In genomic region chr6:79841577-79842381, GRCh38 we compare ENCODE assay signal across 10 cellular contexts.
DNase-seq lines count a peak whose midpoint lies in the region; ATAC-seq and TF ChIP-seq lines count a peak whose summit lies in the region.
"Had no signal": no experiment of that assay in that cellular context is flagged by ENCODE, and none has a peak within 500 bp of the region (broad histone marks: within the 10 kb centered on the region; RNA-seq: fewer than 3 reads in every experiment).

No MANE protein-coding gene starts in this region.

- no peak overlapping the region for H3K27ac Mint-ChIP-seq in activated CD8-positive, alpha-beta T cell treated with anti-CD3 and anti-CD28 coated beads for 36 hours
- H3K27ac Mint-ChIP-seq in activated CD8-positive, alpha-beta T cell treated with anti-CD3 and anti-CD28 coated beads, Interleukin-2, amount 10 ng/mL, durations not matched to agents 7 days and 5 days: no peak overlapping the region
- H3K27ac Mint-ChIP-seq in stimulated activated memory B cell treated with anti-CD40 and anti-IgM and Interleukin-4, amounts not matched to agents 10 μg/mL and 1 μg/mL and 100 μg/mL, for 72 hours: no peak overlapping the region

- POLR2A ChIA-PET in activated CD8-positive, alpha-beta T cell treated with anti-CD3 and anti-CD28 coated beads for 36 hours (lab: Charles Lee): interaction anchor here (1.4 kb wide), 1 partner anchor 22 kb away, joined by 4 read pairs; no protein-coding TSS in a partner anchor
- POLR2A ChIA-PET in activated CD8-positive, alpha-beta T cell treated with anti-CD3 and anti-CD28 coated beads, Interleukin-2, amount 10 ng/mL, durations not matched to agents 7 days and 5 days (lab: Charles Lee): no interaction called here

- CTCF ChIA-PET in activated CD8-positive, alpha-beta T cell treated with anti-CD3 and anti-CD28 coated beads for 36 hours (lab: Charles Lee): interaction anchor here (1.0 to 1.9 kb wide), 4 partner anchors 28 to 97 kb away, joined by 3 to 6 read pairs (median 4); no protein-coding TSS in a partner anchor
- CTCF ChIA-PET in activated CD8-positive, alpha-beta T cell treated with anti-CD3 and anti-CD28 coated beads, Interleukin-2, amount 10 ng/mL, durations not matched to agents 7 days and 5 days (lab: Charles Lee): interaction anchor here (0.9 to 1.8 kb wide), 3 partner anchors 27 to 63 kb away, joined by 3 to 6 read pairs (median 4); no protein-coding TSS in a partner anchor

- DNase-seq in activated CD8-positive, alpha-beta T cell treated with anti-CD3 and anti-CD28 coated beads for 36 hours: peak; percentile 17
- no peak for DNase-seq in activated CD8-positive, alpha-beta T cell treated with anti-CD3 and anti-CD28 coated beads, Interleukin-2, amount 10 ng/mL, durations not matched to agents 7 days and 5 days
- DNase-seq in OCI-M1 (lab: John Stamatoyannopoulos, UW) (peak; percentile 45), pons (ENCODE audit: low spot score) (no peak), NCI-H1417 treated with DMSO at 0.1 percent for 48 hours (lab: John Stamatoyannopoulos, UW) (no peak), HuH-7.5 (ENCODE audit: low spot score) (no peak)
- DNase-seq: Karpas-422; stimulated activated CD4-positive, alpha-beta T cell treated with anti-CD3 and anti-CD28 coated beads, Interleukin-4, amount 100 ng/mL, for 24 hours had no signal

- H3K4me1 Mint-ChIP-seq in activated CD8-positive, alpha-beta T cell treated with anti-CD3 and anti-CD28 coated beads for 36 hours (ENCODE audit: low read depth): no peaks in the 10 kb centered on the region
- no peaks in the 10 kb centered on the region for H3K4me1 Mint-ChIP-seq in activated CD8-positive, alpha-beta T cell treated with anti-CD3 and anti-CD28 coated beads, Interleukin-2, amount 10 ng/mL, durations not matched to agents 7 days and 5 days (ENCODE audit: low read depth)
- peaks cover 7% of the 10 kb centered on the region for H3K4me1 Mint-ChIP-seq in stimulated activated memory B cell treated with anti-CD40 and anti-IgM and Interleukin-4, amounts not matched to agents 10 μg/mL and 1 μg/mL and 100 μg/mL, for 72 hours

- H3K9me3 Mint-ChIP-seq in activated CD8-positive, alpha-beta T cell treated with anti-CD3 and anti-CD28 coated beads for 36 hours: no peaks in the 10 kb centered on the region
- H3K9me3 Mint-ChIP-seq in activated CD8-positive, alpha-beta T cell treated with anti-CD3 and anti-CD28 coated beads, Interleukin-2, amount 10 ng/mL, durations not matched to agents 7 days and 5 days (ENCODE audit: insufficient read depth): no peaks in the 10 kb centered on the region
- no peaks in the 10 kb centered on the region for H3K9me3 Mint-ChIP-seq in stimulated activated memory B cell treated with anti-CD40 and anti-IgM and Interleukin-4, amounts not matched to agents 10 μg/mL and 1 μg/mL and 100 μg/mL, for 72 hours

- H3K36me3 Mint-ChIP-seq in activated CD8-positive, alpha-beta T cell treated with anti-CD3 and anti-CD28 coated beads for 36 hours (ENCODE audit: low read depth): no peaks in the 10 kb centered on the region
- H3K36me3 Mint-ChIP-seq in activated CD8-positive, alpha-beta T cell treated with anti-CD3 and anti-CD28 coated beads, Interleukin-2, amount 10 ng/mL, durations not matched to agents 7 days and 5 days (ENCODE audit: low read depth): no peaks in the 10 kb centered on the region
- H3K36me3 Mint-ChIP-seq in stimulated activated memory B cell treated with anti-CD40 and anti-IgM and Interleukin-4, amounts not matched to agents 10 μg/mL and 1 μg/mL and 100 μg/mL, for 72 hours: no peaks in the 10 kb centered on the region

- peaks cover 16% of the 10 kb centered on the region for H3K27me3 Mint-ChIP-seq in activated CD8-positive, alpha-beta T cell treated with anti-CD3 and anti-CD28 coated beads for 36 hours
- peaks cover 5% of the 10 kb centered on the region for H3K27me3 Mint-ChIP-seq in activated CD8-positive, alpha-beta T cell treated with anti-CD3 and anti-CD28 coated beads, Interleukin-2, amount 10 ng/mL, durations not matched to agents 7 days and 5 days (ENCODE audit: low read depth)
- peaks cover 15% of the 10 kb centered on the region for H3K27me3 Mint-ChIP-seq in stimulated activated memory B cell treated with anti-CD40 and anti-IgM and Interleukin-4, amounts not matched to agents 10 μg/mL and 1 μg/mL and 100 μg/mL, for 72 hours

- no peak overlapping the region for H3K4me3 Mint-ChIP-seq in activated CD8-positive, alpha-beta T cell treated with anti-CD3 and anti-CD28 coated beads for 36 hours
- no peak overlapping the region for H3K4me3 Mint-ChIP-seq in activated CD8-positive, alpha-beta T cell treated with anti-CD3 and anti-CD28 coated beads, Interleukin-2, amount 10 ng/mL, durations not matched to agents 7 days and 5 days
- no peak overlapping the region for H3K4me3 Mint-ChIP-seq in stimulated activated memory B cell treated with anti-CD40 and anti-IgM and Interleukin-4, amounts not matched to agents 10 μg/mL and 1 μg/mL and 100 μg/mL, for 72 hours

- intact Hi-C loops in activated CD8-positive, alpha-beta T cell treated with anti-CD3 and anti-CD28 coated beads for 36 hours (cut with micrococcal nuclease): no loop called here

- no peak for TF ChIP-seq CTCF in activated CD8-positive, alpha-beta T cell treated with anti-CD3 and anti-CD28 coated beads for 36 hours (IDR thresholded peaks at IDR 0.05)

- no peak for ATAC-seq in activated CD8-positive, alpha-beta T cell treated with anti-CD3 and anti-CD28 coated beads for 36 hours
- ATAC-seq in activated CD8-positive, alpha-beta T cell treated with anti-CD3 and anti-CD28 coated beads, Interleukin-2, amount 10 ng/mL, durations not matched to agents 7 days and 5 days: no peak
- peak; percentile 60 for ATAC-seq in HG02981 (IDR thresholded peaks at IDR 0.05; ENCODE audit: unreplicated experiment)
- ATAC-seq in stimulated activated memory B cell treated with anti-CD40 and anti-IgM and Interleukin-4, amounts not matched to agents 10 μg/mL and 1 μg/mL and 100 μg/mL, for 72 hours: peak; percentile 65

Comparison
In these comparisons a context has a peak if more than half of its experiments do, and no peak if none do; other contexts are left out.
1. DNase-seq: peak in activated CD8-positive, alpha-beta T cell treated with anti-CD3 and anti-CD28 coated beads for 36 hours (single experiment) and OCI-M1 (single experiment); none in activated CD8-positive, alpha-beta T cell treated with anti-CD3 and anti-CD28 coated beads, Interleukin-2, amount 10 ng/mL, durations not matched to agents 7 days and 5 days (single experiment), pons (single experiment), NCI-H1417 treated with DMSO at 0.1 percent for 48 hours (single experiment) and HuH-7.5 (single experiment).
2. ATAC-seq: peak in HG02981 (single experiment) and stimulated activated memory B cell treated with anti-CD40 and anti-IgM and Interleukin-4, amounts not matched to agents 10 μg/mL and 1 μg/mL and 100 μg/mL, for 72 hours (single experiment); none in activated CD8-positive, alpha-beta T cell treated with anti-CD3 and anti-CD28 coated beads for 36 hours (single experiment) and activated CD8-positive, alpha-beta T cell treated with anti-CD3 and anti-CD28 coated beads, Interleukin-2, amount 10 ng/mL, durations not matched to agents 7 days and 5 days (single experiment).